ENCODE assay signal across 9 cellular contexts in the genomic region with DNA sequence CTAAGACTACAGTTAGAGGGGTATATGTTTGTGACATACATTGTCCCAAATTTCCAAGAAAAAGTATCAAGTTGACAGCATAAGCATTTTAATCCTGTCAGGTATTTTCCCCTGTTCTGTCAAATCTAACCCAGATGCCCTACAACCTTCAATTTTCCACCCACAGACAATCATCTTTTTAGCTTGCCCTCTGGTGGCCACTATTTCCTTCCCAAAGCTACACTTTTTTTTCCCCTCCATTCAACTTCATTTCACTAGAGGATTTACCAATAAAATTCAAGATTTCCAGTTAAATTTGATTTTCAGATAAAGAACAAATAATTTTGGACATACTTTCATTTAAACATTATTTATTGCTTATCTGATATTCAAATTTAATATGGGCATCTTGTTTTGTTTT.
A peak's percentile ranks its signal among the peaks of the same experiment; 100 is the strongest.
DNase-seq lines count a peak whose midpoint lies in the region; ATAC-seq and TF ChIP-seq lines count a peak whose summit lies in the region.
"Had no signal": no experiment of that assay in that cellular context is flagged by ENCODE, and none has a peak within 500 bp of the region (broad histone marks: within the 10 kb centered on the region; RNA-seq: fewer than 3 reads in every experiment).

No MANE protein-coding gene starts in this region.

- H3K4me1 Mint-ChIP-seq in glutamatergic neuron (ENCODE audit: low read depth, unreplicated experiment), result no peaks in the 10 kb centered on the region

- no peaks in the 10 kb centered on the region for H3K9me3 Mint-ChIP-seq in glutamatergic neuron (ENCODE audit: unreplicated experiment)

- no peak overlapping the region for H3K27ac Mint-ChIP-seq in glutamatergic neuron (ENCODE audit: unreplicated experiment)

- H3K4me3 Mint-ChIP-seq in glutamatergic neuron (ENCODE audit: unreplicated experiment), result no peak overlapping the region

- H3K36me3 Mint-ChIP-seq in glutamatergic neuron (ENCODE audit: unreplicated experiment), result no peaks in the 10 kb centered on the region

- TF ChIP-seq CTCF in glutamatergic neuron (IDR thresholded peaks at IDR 0.05; ENCODE audit: partially characterized antibody, unreplicated experiment), result peak; percentile 82

- in situ Hi-C loops in ACHN (cut with HindIII; ENCODE audit: low pct_ligation_motif_present, low pct_unique_long_range_greater_than_20kb, low sequenced_read_pairs), result no loop called here

- ATAC-seq in GM18867 (IDR thresholded peaks at IDR 0.05; ENCODE audit: unreplicated experiment), result peak; percentile 58
- no peak for ATAC-seq in HG02970 (IDR thresholded peaks at IDR 0.05; ENCODE audit: low FRiP score, unreplicated experiment)
- no peak for ATAC-seq in GM19023 (IDR thresholded peaks at IDR 0.05; ENCODE audit: unreplicated experiment)

- no peaks in the 10 kb centered on the region for H3K27me3 Mint-ChIP-seq in glutamatergic neuron (ENCODE audit: unreplicated experiment)

- DNase-seq in ACHN, result peak; percentile 17
- peak; percentile 33 for DNase-seq in SK-N-DZ (ENCODE audit: low spot score)
- DNase-seq in glutamatergic neuron, result no peak
- DNase-seq in activated CD4-positive, alpha-beta T cell treated with anti-CD3 and anti-CD28 coated beads for 4 hours, result no peak
- DNase-seq in activated CD4-positive, alpha-beta T cell treated with anti-CD3 and anti-CD28 coated beads, Interleukin-2, amount 50 U/mL, for 1 hour, result no peak
- DNase-seq: NCI-H446 had no signal

Comparison
In these comparisons a context has a peak if more than half of its experiments do, and no peak if none do; other contexts are left out.
1. DNase-seq: peak in ACHN (single experiment) and SK-N-DZ (single experiment); none in glutamatergic neuron (single experiment), activated CD4-positive, alpha-beta T cell treated with anti-CD3 and anti-CD28 coated beads for 4 hours (0 of 2) and activated CD4-positive, alpha-beta T cell treated with anti-CD3 and anti-CD28 coated beads, Interleukin-2, amount 50 U/mL, for 1 hour (single experiment).